In genomic region chr14:86065407-86065806, GRCh38 we compare ENCODE assay signal across 36 cellular contexts.
A peak's percentile ranks its signal among the peaks of the same experiment; 100 is the strongest.
DNase-seq lines count a peak whose midpoint lies in the region; ATAC-seq, FAIRE-seq and TF ChIP-seq lines count a peak whose summit lies in the region.
"Had no signal": no experiment of that assay in that cellular context is flagged by ENCODE, and none has a peak within 500 bp of the region (broad histone marks: within the 10 kb centered on the region; RNA-seq: fewer than 3 reads in every experiment).

No MANE protein-coding gene starts in this region.

- TF ChIP-seq POLR2A in HepG2 (IDR thresholded peaks at IDR 0.05; ENCODE audit: insufficient read depth in 1 of 2, low read depth in 2 of 2, low read length in 2 of 2) (no peak), right lobe of liver (IDR thresholded peaks at IDR 0.05) (no peak)

- ATAC-seq in HepG2 (no peak), right lobe of liver (no peak), DND-41 (ENCODE audit: insufficient read depth, low read depth) (peak; percentile 71; the same call in 2 of the 3 replicates)
- ATAC-seq in stimulated activated naive CD8-positive, alpha-beta T cell treated with anti-CD3 and anti-CD28 coated beads, Interleukin-15, Interleukin-2, amounts not matched to agents 100 U/mL and 50 U/mL, for 24 hours: no peak
- ATAC-seq: A549; CD8-positive, alpha-beta T cell had no signal

- no peak for TF ChIP-seq RAD21 in HepG2 (CRISPR knock-in tag; IDR thresholded peaks at IDR 0.05)

- H3K79me2 ChIP-seq in HepG2 (ENCODE audit: insufficient read depth, low read length): no peaks in the 10 kb centered on the region
- H3K79me2 ChIP-seq in DND-41 (ENCODE audit: insufficient read depth, low read length): no peaks in the 10 kb centered on the region
- H3K79me2 ChIP-seq in Karpas-422 (ENCODE audit: low read length): no peaks in the 10 kb centered on the region

- POLR2A ChIA-PET in HepG2 (lab: Yijun Ruan, JAX): no interaction called here

- CTCF ChIA-PET in HepG2 (lab: Yijun Ruan, JAX; ENCODE audit: low intra/inter-chr PET ratio, low total read pairs): no interaction called here

- no peaks in the 10 kb centered on the region for H3K36me3 Mint-ChIP-seq in nephron (ENCODE audit: low read depth)
- H3K36me3 Mint-ChIP-seq: CD14-positive monocyte; CD4-positive, CD25-positive, alpha-beta regulatory T cell; CD8-positive, alpha-beta T cell had no signal

- TF ChIP-seq CTCF in HepG2 (CRISPR knock-in tag; IDR thresholded peaks at IDR 0.05) (no peak), right lobe of liver (IDR thresholded peaks at IDR 0.05) (no peak), DND-41 (IDR thresholded peaks at IDR 0.05; ENCODE audit: borderline replicate concordance, extremely low read depth, low read length, poor library complexity, severe bottlenecking) (no peak), nephron (IDR thresholded peaks at IDR 0.05; ENCODE audit: unreplicated experiment in 3 of 3) (no peak)

- H3K27me3 ChIP-seq in HepG2 (ENCODE audit: control insufficient read depth in 1 of 2, insufficient read depth in 2 of 2, low read length in 2 of 2) (no peaks in the 10 kb centered on the region), right lobe of liver (no peaks in the 10 kb centered on the region), DND-41 (ENCODE audit: insufficient read depth, low read length, poor library complexity) (no peaks in the 10 kb centered on the region), Karpas-422 (ENCODE audit: low read length) (no peaks in the 10 kb centered on the region)
- H3K27me3 ChIP-seq: BE2C; BLaER1; BLaER1 treated with 17β-estradiol and CSF1 and Interleukin-3, amounts not matched to agents 10 nM and 100 nM had no signal

- DNase-seq in NCI-H2107 treated with DMSO at 0.1 percent for 48 hours (lab: John Stamatoyannopoulos, UW; ENCODE audit: unreplicated experiment): peak; percentile 51
- DNase-seq in NCI-H2107 (lab: John Stamatoyannopoulos, UW): no peak
- DNase-seq in HepG2 (ENCODE audit: low spot score): no peak
- DNase-seq in right lobe of liver: no peak
- DNase-seq in DND-41: no peak
- DNase-seq in stimulated activated naive CD8-positive, alpha-beta T cell treated with anti-CD3 and anti-CD28 coated beads, Interleukin-15, Interleukin-2, amounts not matched to agents 100 U/mL and 50 U/mL, for 24 hours: no peak
- DNase-seq in Karpas-422: no peak
- DNase-seq: 8988T; ACHN; AML-193; BE2C; C1 segment of cervical spinal cord; Caco-2; Calu3; CD4-positive, alpha-beta memory T cell; CD4-positive, alpha-beta T cell; CD4-positive, CD25-positive, alpha-beta regulatory T cell; CD8-positive, alpha-beta memory T cell; CD8-positive, alpha-beta T cell; COR-L47; DMS 273 treated with DMSO at 0.1 percent for 48 hours; DMS153; DMS53; DMS79; DMS79 treated with DMSO at 0.1 percent for 48 hours; EL had no signal

- H3K27ac Mint-ChIP-seq in nephron: peak overlapping the region; percentile 37 to 96 (median 55)
- H3K27ac Mint-ChIP-seq: B cell; CD14-positive monocyte; CD4-positive, alpha-beta memory T cell; CD4-positive, alpha-beta T cell; CD4-positive, CD25-positive, alpha-beta regulatory T cell; CD8-positive, alpha-beta memory T cell had no signal

- H4K20me1 ChIP-seq in HepG2 (ENCODE audit: insufficient read depth, low read length) (no peaks in the 10 kb centered on the region), DND-41 (ENCODE audit: insufficient read depth, low read length) (no peaks in the 10 kb centered on the region), Karpas-422 (ENCODE audit: insufficient read depth, low read depth, low read length) (no peaks in the 10 kb centered on the region)
- H4K20me1 ChIP-seq: BLaER1; BLaER1 treated with 17β-estradiol and CSF1 and Interleukin-3, amounts not matched to agents 10 nM and 100 nM had no signal

- H3K4me1 ChIP-seq in HepG2 (ENCODE audit: insufficient read depth, low read length) (no peaks in the 10 kb centered on the region), right lobe of liver (no peaks in the 10 kb centered on the region), DND-41 (ENCODE audit: insufficient read depth, low read length) (peaks cover 10% of the 10 kb centered on the region; the same call in 1 of the 2 replicates), Karpas-422 (ENCODE audit: low read length) (no peaks in the 10 kb centered on the region)
- H3K4me1 ChIP-seq: A549, BE2C, Caco-2 had no signal

- FAIRE-seq in HepG2 (lab: Jason Lieb, UNC): no peak
- FAIRE-seq: A204.1, A549, D721Med had no signal

- H3K4me3 Mint-ChIP-seq in nephron: no peak overlapping the region
- H3K4me3 Mint-ChIP-seq: B cell; CD14-positive monocyte; CD4-positive, alpha-beta memory T cell; CD4-positive, alpha-beta T cell; CD4-positive, CD25-positive, alpha-beta regulatory T cell; CD8-positive, alpha-beta memory T cell; CD8-positive, alpha-beta T cell had no signal

- 30% methylated on average over 3 of the region's 3 CpGs for WGBS in HepG2 (ENCODE audit: low lambda C conversion rate)
- 53% methylated on average over 3 of the region's 3 CpGs for WGBS in right lobe of liver (ENCODE audit: insufficient coverage, low coverage, low lambda C conversion rate, missing lambda C conversion rate)

- H3K4me3 ChIP-seq in HepG2 (replicated peaks in 1 of 3; ENCODE audit: insufficient read depth in 1 of 3, low read depth in 2 of 3, low read length in 3 of 3) (no peak overlapping the region), right lobe of liver (no peak overlapping the region), DND-41 (ENCODE audit: low read depth in 1 of 2, low read length in 2 of 2) (no peak overlapping the region), Karpas-422 (ENCODE audit: low read length) (no peak overlapping the region)
- H3K4me3 ChIP-seq: A549; BLaER1; BLaER1 treated with 17β-estradiol and CSF1 and Interleukin-3, amounts not matched to agents 10 nM and 100 nM had no signal

- 0 out of 2 replicates have a peak, but pooled peaks cover under 1% of the 10 kb centered on the region for H3K9me2 ChIP-seq in Karpas-422 (replicated peaks; ENCODE audit: insufficient read depth, low read length)

- intact Hi-C loops in HepG2 (cut with micrococcal nuclease; ENCODE audit: unreplicated experiment): no loop called here
- intact Hi-C loops in right lobe of liver (cut with DNase I): no loop called here

- H3K36me3 ChIP-seq in HepG2 (replicated peaks in 1 of 2; ENCODE audit: control insufficient read depth in 1 of 2, insufficient read depth in 2 of 2, low read length in 2 of 2) (no peaks in the 10 kb centered on the region), right lobe of liver (no peaks in the 10 kb centered on the region), DND-41 (ENCODE audit: insufficient read depth, low read length) (no peaks in the 10 kb centered on the region), Karpas-422 (ENCODE audit: insufficient read depth, low read length) (no peaks in the 10 kb centered on the region)
- H3K36me3 ChIP-seq: BE2C; BLaER1; BLaER1 treated with 17β-estradiol and CSF1 and Interleukin-3, amounts not matched to agents 10 nM and 100 nM had no signal

- H3K27ac ChIP-seq in HepG2 (ENCODE audit: extremely low read length, insufficient read depth, low read length): no peak overlapping the region
- no peak overlapping the region for H3K27ac ChIP-seq in right lobe of liver
- H3K27ac ChIP-seq in DND-41 (ENCODE audit: low read length): no peak overlapping the region
- H3K27ac ChIP-seq in Karpas-422 (ENCODE audit: low read length): no peak overlapping the region
- H3K27ac ChIP-seq: 22Rv1; A549; BLaER1; BLaER1 treated with 17β-estradiol and CSF1 and Interleukin-3, amounts not matched to agents 10 nM and 100 nM; C4-2B had no signal

- H3K4me2 ChIP-seq in HepG2 (ENCODE audit: low read depth, low read length): no peak overlapping the region
- H3K4me2 ChIP-seq in DND-41 (ENCODE audit: insufficient read depth, low read length): no peak overlapping the region
- H3K4me2 ChIP-seq in Karpas-422 (ENCODE audit: low read depth, low read length, poor library complexity, severe bottlenecking): no peak overlapping the region
- H3K4me2 ChIP-seq: A549; BLaER1; BLaER1 treated with 17β-estradiol and CSF1 and Interleukin-3, amounts not matched to agents 10 nM and 100 nM had no signal

- no peak for TF ChIP-seq EP300 in HepG2 (IDR thresholded peaks at IDR 0.05; ENCODE audit: low read depth in 2 of 2, low read length in 2 of 2)
- TF ChIP-seq EP300 in HepG2 (CRISPR knock-in tag; IDR thresholded peaks at IDR 0.05; ENCODE audit: borderline replicate concordance): no peak

- H2AFZ ChIP-seq in HepG2 (ENCODE audit: low read length) (no peak overlapping the region), DND-41 (ENCODE audit: low read depth, low read length) (no peak overlapping the region), Karpas-422 (ENCODE audit: low read length) (no peak overlapping the region)

- H3K9me3 ChIP-seq in HepG2 (ENCODE audit: low read length): peaks cover 17% of the 10 kb centered on the region
- H3K9me3 ChIP-seq in right lobe of liver: no peaks in the 10 kb centered on the region
- no peaks in the 10 kb centered on the region for H3K9me3 ChIP-seq in DND-41 (ENCODE audit: insufficient read depth, low read length, severe bottlenecking)
- H3K9me3 ChIP-seq in Karpas-422 (ENCODE audit: low read length): 0 out of 2 replicates have a peak, but pooled peaks cover 3% of the 10 kb centered on the region
- H3K9me3 ChIP-seq: A549, BE2C, Caco-2 had no signal

- in situ Hi-C loops in HepG2 (cut with HindIII; ENCODE audit: extremely low pct_ligation_motif_present, low pct_unique_long_range_greater_than_20kb): no loop called here

- H3K9ac ChIP-seq in HepG2 (ENCODE audit: insufficient read depth, low read depth, low read length) (no peak overlapping the region), DND-41 (ENCODE audit: low read depth, low read length) (no peak overlapping the region), Karpas-422 (ENCODE audit: low read length) (no peak overlapping the region)
- H3K9ac ChIP-seq: BLaER1; BLaER1 treated with 17β-estradiol and CSF1 and Interleukin-3, amounts not matched to agents 10 nM and 100 nM had no signal

- BruUV-seq in HepG2 (replicated peaks; lab: Mats Ljungman, UMichigan): no TSS peak

- peaks cover 25% of the 10 kb centered on the region for H3K4me1 Mint-ChIP-seq in nephron
- H3K4me1 Mint-ChIP-seq: B cell, CD14-positive monocyte had no signal

- no peaks in the 10 kb centered on the region for H3K9me3 Mint-ChIP-seq in nephron

- H3K27me3 Mint-ChIP-seq in nephron (ENCODE audit: low read depth): no peaks in the 10 kb centered on the region
- H3K27me3 Mint-ChIP-seq: B cell; CD4-positive, alpha-beta memory T cell; CD4-positive, alpha-beta T cell; CD4-positive, CD25-positive, alpha-beta regulatory T cell; CD8-positive, alpha-beta memory T cell had no signal
